Comparison of ENCODE assay signal across 27 cellular contexts in the genomic region with DNA sequence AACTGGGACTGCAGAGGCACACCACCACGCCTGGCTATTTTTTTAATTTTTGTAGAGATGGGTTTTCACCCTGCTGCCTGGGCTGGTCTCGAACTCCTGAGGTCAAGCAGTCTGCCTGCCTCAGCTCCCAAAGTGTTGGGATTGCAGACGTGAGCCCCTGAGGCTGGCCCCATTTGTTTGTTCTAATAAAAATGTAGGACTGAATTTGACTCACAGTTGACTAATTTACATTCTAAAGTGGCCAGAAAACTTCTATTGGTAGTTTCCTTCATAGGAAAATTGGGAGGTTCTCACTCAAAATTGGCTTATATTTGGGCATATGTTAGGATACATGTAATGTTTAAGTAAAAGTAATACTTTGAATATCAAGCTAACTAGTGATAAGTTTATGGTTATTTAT.
"Had no signal": no experiment of that assay in that cellular context is flagged by ENCODE, and none has a peak within 500 bp of the region (broad histone marks: within the 10 kb centered on the region; RNA-seq: fewer than 3 reads in every experiment).

No MANE protein-coding gene starts in this region.

- H3K27me3 ChIP-seq: brain microvascular endothelial cell, ovary, right lobe of liver, testis, upper lobe of left lung, vagina had no signal

- H3K9me3 Mint-ChIP-seq: activated naive CD4-positive, alpha-beta T cell treated with anti-CD3 and anti-CD28 coated beads, Interleukin-2, amount 10 ng/mL, durations not matched to agents 7 days and 5 days; activated T-cell treated with anti-CD3 and anti-CD28 coated beads, Interleukin-2, amount 50 U/mL, for 72 hours; dendritic cell treated with granulocyte-macrophage colony-stimulating factor and Interleukin-4, amounts not matched to agents 40 ng/mL and 50 ng/mL, for 4 days; natural killer cell treated with Interleukin-12 subunit alpha and Interleukin-12 subunit beta and Interleukin-15 and Interleukin-18, amount 100 ng/mL, for 72 hours had no signal

- H3K27ac ChIP-seq: brain microvascular endothelial cell, left ventricle myocardium inferior, ovary, right lobe of liver, testis, upper lobe of left lung, vagina had no signal

- H3K27me3 Mint-ChIP-seq: activated naive CD4-positive, alpha-beta T cell treated with anti-CD3 and anti-CD28 coated beads, Interleukin-2, amount 10 ng/mL, durations not matched to agents 7 days and 5 days; dendritic cell treated with granulocyte-macrophage colony-stimulating factor and Interleukin-4, amounts not matched to agents 40 ng/mL and 50 ng/mL, for 4 days; natural killer cell treated with Interleukin-12 subunit alpha and Interleukin-12 subunit beta and Interleukin-15 and Interleukin-18, amount 100 ng/mL, for 72 hours; progenitor cell of endocrine pancreas had no signal

- H3K4me3 ChIP-seq: left ventricle myocardium inferior, lung, mucosa of descending colon, ovary, right lobe of liver, testis, upper lobe of left lung, vagina had no signal

- H3K4me1 ChIP-seq: right lobe of liver, testis had no signal

- FAIRE-seq: astrocyte, endometrium, frontal cortex had no signal

- H3K36me3 ChIP-seq: brain microvascular endothelial cell, ovary, right lobe of liver had no signal

- H3K4me3 Mint-ChIP-seq: activated naive CD4-positive, alpha-beta T cell treated with anti-CD3 and anti-CD28 coated beads, Interleukin-2, amount 10 ng/mL, durations not matched to agents 7 days and 5 days; activated T-cell treated with anti-CD3 and anti-CD28 coated beads, Interleukin-2, amount 50 U/mL, for 72 hours; dendritic cell treated with granulocyte-macrophage colony-stimulating factor and Interleukin-4, amounts not matched to agents 40 ng/mL and 50 ng/mL, for 4 days; natural killer cell treated with Interleukin-12 subunit alpha and Interleukin-12 subunit beta and Interleukin-15 and Interleukin-18, amount 100 ng/mL, for 72 hours had no signal

- DNase-seq: activated CD4-positive, alpha-beta T cell treated with anti-CD3 and anti-CD28 coated beads for 4 hours; activated CD4-positive, alpha-beta T cell treated with anti-CD3 and anti-CD28 coated beads, Interleukin-2, amount 50 U/mL, for 4 hours; activated gamma-delta T cell; activated naive CD4-positive, alpha-beta T cell treated with anti-CD3 and anti-CD28 coated beads, Interleukin-2, amount 10 ng/mL, durations not matched to agents 7 days and 5 days; activated T-cell treated with anti-CD3 and anti-CD28 coated beads for 4 hours; activated T-cell treated with anti-CD3 and anti-CD28 coated beads, Interleukin-2, amount 50 U/mL, for 72 hours; amniotic stem cell; brain microvascular endothelial cell; caudate nucleus; islet precursor cell; left ventricle myocardium inferior; mucosa of descending colon; ovary; right lobe of liver; stimulated activated CD4-positive, alpha-beta T cell treated with anti-CD3 and anti-CD28 coated beads, Interleukin-12 subunit alpha, Interleukin-12 subunit beta, amount 100 ng/mL, for 4 hours; stimulated activated CD4-positive, alpha-beta T cell treated with anti-CD3 and anti-CD28 coated beads, Interleukin-4, amount 100 ng/mL, for 1 hour; stimulated activated naive CD8-positive, alpha-beta T cell treated with anti-CD3 and anti-CD28 coated beads, Interleukin-15, Interleukin-2, amounts not matched to agents 100 U/mL and 50 U/mL, for 24 hours; testis; upper lobe of left lung had no signal

- H3K4me1 Mint-ChIP-seq: activated naive CD4-positive, alpha-beta T cell treated with anti-CD3 and anti-CD28 coated beads, Interleukin-2, amount 10 ng/mL, durations not matched to agents 7 days and 5 days had no signal

- H3K9me3 ChIP-seq: left ventricle myocardium inferior, mucosa of descending colon, ovary, right lobe of liver, testis, upper lobe of left lung, vagina had no signal

- H3K36me3 Mint-ChIP-seq: natural killer cell treated with Interleukin-12 subunit alpha and Interleukin-12 subunit beta and Interleukin-15 and Interleukin-18, amount 100 ng/mL, for 72 hours had no signal

- H3K27ac Mint-ChIP-seq: activated naive CD4-positive, alpha-beta T cell treated with anti-CD3 and anti-CD28 coated beads, Interleukin-2, amount 10 ng/mL, durations not matched to agents 7 days and 5 days; activated T-cell treated with anti-CD3 and anti-CD28 coated beads, Interleukin-2, amount 50 U/mL, for 72 hours; dendritic cell treated with granulocyte-macrophage colony-stimulating factor and Interleukin-4, amounts not matched to agents 40 ng/mL and 50 ng/mL, for 4 days; natural killer cell treated with Interleukin-12 subunit alpha and Interleukin-12 subunit beta and Interleukin-15 and Interleukin-18, amount 100 ng/mL, for 72 hours; progenitor cell of endocrine pancreas had no signal
